Comparison of ENCODE assay signal across 8 cellular contexts in the genomic region with DNA sequence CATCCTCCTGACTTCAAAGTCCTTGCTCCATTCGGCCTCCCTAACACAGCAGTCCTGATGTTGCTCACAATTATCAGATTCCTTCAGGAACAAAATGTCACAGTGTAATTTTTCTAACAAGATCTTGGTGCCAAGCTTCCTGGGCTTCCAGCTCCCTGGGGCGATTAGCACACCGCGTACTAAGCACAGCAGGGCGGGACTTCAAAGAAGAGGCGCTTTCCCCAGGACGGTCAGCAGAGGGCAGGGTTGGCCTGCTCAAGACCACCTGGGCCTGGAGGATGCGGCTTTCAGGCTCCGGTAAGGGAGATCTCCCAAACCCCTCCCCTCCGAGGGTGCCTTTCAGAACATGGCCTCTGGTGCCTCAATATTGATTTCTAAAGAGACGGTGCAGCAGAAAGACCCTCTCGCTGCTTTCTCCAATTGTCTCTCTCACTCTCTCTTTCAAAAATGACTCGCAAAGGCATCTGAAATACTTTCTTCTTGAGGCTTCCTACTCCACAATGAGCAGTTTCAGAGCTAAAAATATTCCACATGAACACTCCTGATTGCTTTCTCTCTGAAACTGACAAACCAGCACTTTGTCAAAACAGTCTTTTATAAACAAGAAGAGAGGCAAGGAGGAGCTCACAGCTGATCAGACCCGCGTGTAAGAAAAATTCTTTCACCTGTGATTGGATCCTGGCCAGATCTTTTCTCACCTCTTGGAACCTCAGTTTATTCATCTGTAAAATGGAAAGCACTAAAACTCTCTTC.
DNase-seq lines count a peak whose midpoint lies in the region; ATAC-seq lines count a peak whose summit lies in the region.

No MANE protein-coding gene starts in this region.

- peaks cover 29% of the 10 kb centered on the region for H3K27me3 Mint-ChIP-seq in T-helper 17 cell

- H3K9me3 ChIP-seq in T-helper 17 cell (ENCODE audit: control insufficient read depth, low read length, poor library complexity, severe bottlenecking): no peaks in the 10 kb centered on the region

- H3K4me3 Mint-ChIP-seq in T-helper 17 cell: no peak overlapping the region

- ATAC-seq in GM18858 (IDR thresholded peaks at IDR 0.05; ENCODE audit: unreplicated experiment): peak; percentile 91
- ATAC-seq in HG02973 (IDR thresholded peaks at IDR 0.05; ENCODE audit: unreplicated experiment): peak; percentile 99
- peak; percentile 48 for ATAC-seq in T-helper 17 cell

- no peaks in the 10 kb centered on the region for H3K36me3 Mint-ChIP-seq in T-helper 17 cell (ENCODE audit: low read depth)

- DNase-seq in AG20443 (ENCODE audit: low spot score): peak; percentile 88
- DNase-seq in NCI-H146 treated with DMSO at 0.1 percent for 48 hours (lab: John Stamatoyannopoulos, UW; ENCODE audit: unreplicated experiment): peak; percentile 72
- DNase-seq in T-helper 17 cell: no peak
- DNase-seq in cerebellar cortex (ENCODE audit: low spot score): peak; percentile 79
- DNase-seq in left kidney (ENCODE audit: low read depth, low spot score): peak; percentile 95
- peak; percentile 0 for DNase-seq in stimulated activated CD4-positive, alpha-beta T cell treated with anti-CD3 and anti-CD28 coated beads, Interleukin-2, amount 100 ng/mL, for 4 hours (ENCODE audit: low read depth)

- H3K4me1 Mint-ChIP-seq in T-helper 17 cell: peaks cover 3% of the 10 kb centered on the region

- no peak overlapping the region for H3K27ac Mint-ChIP-seq in T-helper 17 cell

Comparison
In these comparisons a context has a peak if more than half of its experiments do, and no peak if none do; other contexts are left out.
1. DNase-seq: peak in AG20443 (single experiment), NCI-H146 treated with DMSO at 0.1 percent for 48 hours (single experiment), cerebellar cortex (single experiment), left kidney (single experiment) and stimulated activated CD4-positive, alpha-beta T cell treated with anti-CD3 and anti-CD28 coated beads, Interleukin-2, amount 100 ng/mL, for 4 hours (single experiment); none in T-helper 17 cell (0 of 3).
2. ATAC-seq: peak in every context shown above with its lines; median percentile 99 in HG02973; 91 in GM18858; 48 in T-helper 17 cell.